In the genomic region with DNA sequence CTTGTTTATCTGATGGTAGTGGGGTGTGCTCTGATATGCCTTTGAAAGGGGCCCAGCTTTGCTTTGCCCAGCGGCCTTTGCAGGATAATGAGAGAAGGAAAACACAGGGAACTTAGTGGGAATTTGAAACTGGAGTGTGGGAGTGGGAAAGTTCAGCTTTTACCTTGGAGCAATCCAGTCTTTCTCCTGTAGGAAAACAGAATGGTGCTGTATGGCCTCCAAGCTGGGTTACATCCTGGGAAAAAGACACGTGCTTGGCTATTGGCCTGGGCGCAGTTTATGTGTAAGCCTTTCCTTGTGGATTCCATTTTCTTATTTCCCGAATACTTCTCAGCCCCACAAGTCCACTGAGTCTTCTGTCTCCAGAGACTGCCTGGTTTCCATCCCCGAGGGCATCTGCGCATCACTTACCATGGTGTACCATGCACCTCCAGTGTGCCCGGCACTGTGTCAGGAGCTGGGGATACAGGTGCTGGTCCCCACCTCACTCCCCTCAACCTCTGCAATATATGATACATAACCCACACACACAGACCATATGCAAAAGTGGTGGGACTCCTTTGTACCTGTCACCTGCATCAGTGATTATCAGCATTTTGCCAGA, we compare ENCODE assay signal across 2 cellular contexts.
TF ChIP-seq lines count a peak whose summit lies in the region.

No MANE protein-coding gene starts in this region.

TF ChIP-seq in GM23338, 12 proteins besides CTCF, POLR2A, EP300 and RAD21:
- TF ChIP-seq, protein P1, sequence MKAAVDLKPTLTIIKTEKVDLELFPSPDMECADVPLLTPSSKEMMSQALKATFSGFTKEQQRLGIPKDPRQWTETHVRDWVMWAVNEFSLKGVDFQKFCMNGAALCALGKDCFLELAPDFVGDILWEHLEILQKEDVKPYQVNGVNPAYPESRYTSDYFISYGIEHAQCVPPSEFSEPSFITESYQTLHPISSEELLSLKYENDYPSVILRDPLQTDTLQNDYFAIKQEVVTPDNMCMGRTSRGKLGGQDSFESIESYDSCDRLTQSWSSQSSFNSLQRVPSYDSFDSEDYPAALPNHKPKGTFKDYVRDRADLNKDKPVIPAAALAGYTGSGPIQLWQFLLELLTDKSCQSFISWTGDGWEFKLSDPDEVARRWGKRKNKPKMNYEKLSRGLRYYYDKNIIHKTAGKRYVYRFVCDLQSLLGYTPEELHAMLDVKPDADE (IDR thresholded peaks at IDR 0.05), result no peak
- TF ChIP-seq, protein P2, sequence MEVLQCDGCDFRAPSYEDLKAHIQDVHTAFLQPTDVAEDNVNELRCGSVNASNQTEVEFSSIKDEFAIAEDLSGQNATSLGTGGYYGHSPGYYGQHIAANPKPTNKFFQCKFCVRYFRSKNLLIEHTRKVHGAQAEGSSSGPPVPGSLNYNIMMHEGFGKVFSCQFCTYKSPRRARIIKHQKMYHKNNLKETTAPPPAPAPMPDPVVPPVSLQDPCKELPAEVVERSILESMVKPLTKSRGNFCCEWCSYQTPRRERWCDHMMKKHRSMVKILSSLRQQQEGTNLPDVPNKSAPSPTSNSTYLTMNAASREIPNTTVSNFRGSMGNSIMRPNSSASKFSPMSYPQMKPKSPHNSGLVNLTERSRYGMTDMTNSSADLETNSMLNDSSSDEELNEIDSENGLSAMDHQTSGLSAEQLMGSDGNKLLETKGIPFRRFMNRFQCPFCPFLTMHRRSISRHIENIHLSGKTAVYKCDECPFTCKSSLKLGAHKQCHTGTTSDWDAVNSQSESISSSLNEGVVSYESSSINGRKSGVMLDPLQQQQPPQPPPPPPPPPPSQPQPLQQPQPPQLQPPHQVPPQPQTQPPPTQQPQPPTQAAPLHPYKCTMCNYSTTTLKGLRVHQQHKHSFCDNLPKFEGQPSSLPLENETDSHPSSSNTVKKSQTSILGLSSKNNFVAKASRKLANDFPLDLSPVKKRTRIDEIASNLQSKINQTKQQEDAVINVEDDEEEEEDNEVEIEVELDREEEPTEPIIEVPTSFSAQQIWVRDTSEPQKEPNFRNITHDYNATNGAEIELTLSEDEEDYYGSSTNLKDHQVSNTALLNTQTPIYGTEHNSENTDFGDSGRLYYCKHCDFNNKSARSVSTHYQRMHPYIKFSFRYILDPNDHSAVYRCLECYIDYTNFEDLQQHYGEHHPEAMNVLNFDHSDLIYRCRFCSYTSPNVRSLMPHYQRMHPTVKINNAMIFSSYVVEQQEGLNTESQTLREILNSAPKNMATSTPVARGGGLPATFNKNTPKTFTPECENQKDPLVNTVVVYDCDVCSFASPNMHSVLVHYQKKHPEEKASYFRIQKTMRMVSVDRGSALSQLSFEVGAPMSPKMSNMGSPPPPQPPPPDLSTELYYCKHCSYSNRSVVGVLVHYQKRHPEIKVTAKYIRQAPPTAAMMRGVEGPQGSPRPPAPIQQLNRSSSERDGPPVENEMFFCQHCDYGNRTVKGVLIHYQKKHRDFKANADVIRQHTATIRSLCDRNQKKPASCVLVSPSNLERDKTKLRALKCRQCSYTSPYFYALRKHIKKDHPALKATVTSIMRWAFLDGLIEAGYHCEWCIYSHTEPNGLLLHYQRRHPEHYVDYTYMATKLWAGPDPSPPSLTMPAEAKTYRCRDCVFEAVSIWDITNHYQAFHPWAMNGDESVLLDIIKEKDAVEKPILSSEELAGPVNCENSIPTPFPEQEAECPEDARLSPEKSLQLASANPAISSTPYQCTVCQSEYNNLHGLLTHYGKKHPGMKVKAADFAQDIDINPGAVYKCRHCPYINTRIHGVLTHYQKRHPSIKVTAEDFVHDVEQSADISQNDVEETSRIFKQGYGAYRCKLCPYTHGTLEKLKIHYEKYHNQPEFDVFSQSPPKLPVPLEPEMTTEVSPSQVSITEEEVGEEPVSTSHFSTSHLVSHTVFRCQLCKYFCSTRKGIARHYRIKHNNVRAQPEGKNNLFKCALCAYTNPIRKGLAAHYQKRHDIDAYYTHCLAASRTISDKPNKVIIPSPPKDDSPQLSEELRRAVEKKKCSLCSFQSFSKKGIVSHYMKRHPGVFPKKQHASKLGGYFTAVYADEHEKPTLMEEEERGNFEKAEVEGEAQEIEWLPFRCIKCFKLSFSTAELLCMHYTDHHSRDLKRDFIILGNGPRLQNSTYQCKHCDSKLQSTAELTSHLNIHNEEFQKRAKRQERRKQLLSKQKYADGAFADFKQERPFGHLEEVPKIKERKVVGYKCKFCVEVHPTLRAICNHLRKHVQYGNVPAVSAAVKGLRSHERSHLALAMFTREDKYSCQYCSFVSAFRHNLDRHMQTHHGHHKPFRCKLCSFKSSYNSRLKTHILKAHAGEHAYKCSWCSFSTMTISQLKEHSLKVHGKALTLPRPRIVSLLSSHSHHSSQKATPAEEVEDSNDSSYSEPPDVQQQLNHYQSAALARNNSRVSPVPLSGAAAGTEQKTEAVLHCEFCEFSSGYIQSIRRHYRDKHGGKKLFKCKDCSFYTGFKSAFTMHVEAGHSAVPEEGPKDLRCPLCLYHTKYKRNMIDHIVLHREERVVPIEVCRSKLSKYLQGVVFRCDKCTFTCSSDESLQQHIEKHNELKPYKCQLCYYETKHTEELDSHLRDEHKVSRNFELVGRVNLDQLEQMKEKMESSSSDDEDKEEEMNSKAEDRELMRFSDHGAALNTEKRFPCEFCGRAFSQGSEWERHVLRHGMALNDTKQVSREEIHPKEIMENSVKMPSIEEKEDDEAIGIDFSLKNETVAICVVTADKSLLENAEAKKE (CRISPR knock-in tag; IDR thresholded peaks at IDR 0.05), result no peak
- TF ChIP-seq EZH2phosphoT487 (IDR thresholded peaks at IDR 0.05; ENCODE audit: unreplicated experiment), result no peak
- TF ChIP-seq NANOG (IDR thresholded peaks at IDR 0.05; ENCODE audit: borderline replicate concordance), result no peak

TF ChIP-seq in K562, 482 proteins besides CTCF, POLR2A, EP300 and RAD21:
- TF ChIP-seq CREBBP (IDR thresholded peaks at IDR 0.05; ENCODE audit: low read depth, low read length) (no peak), MYC (IDR thresholded peaks at IDR 0.05; ENCODE audit: low read depth, low read length) (no peak), MYC (CRISPR knock-in tag; IDR thresholded peaks at IDR 0.05; ENCODE audit: borderline replicate concordance, low read depth) (0 out of 2 replicates have a peak, but pooled peaks have one; percentile 18), TEAD4 (IDR thresholded peaks at IDR 0.05; ENCODE audit: low read length) (0 out of 2 replicates have a peak, but pooled peaks have one; percentile 5), TEAD4 (CRISPR knock-in tag; IDR thresholded peaks at IDR 0.05; ENCODE audit: borderline replicate concordance) (no peak), ETV5 (CRISPR knock-in tag; IDR thresholded peaks at IDR 0.05; ENCODE audit: low read depth) (0 out of 2 replicates have a peak, but pooled peaks have one; percentile 11)
- TF ChIP-seq, protein P3, sequence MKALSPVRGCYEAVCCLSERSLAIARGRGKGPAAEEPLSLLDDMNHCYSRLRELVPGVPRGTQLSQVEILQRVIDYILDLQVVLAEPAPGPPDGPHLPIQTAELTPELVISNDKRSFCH (CRISPR knock-in tag; IDR thresholded peaks at IDR 0.05), result no peak
- TF ChIP-seq, protein P3 (tag; IDR thresholded peaks at IDR 0.05), result 0 out of 2 replicates have a peak, but pooled peaks have one; percentile 26
- TF ChIP-seq, protein P4, sequence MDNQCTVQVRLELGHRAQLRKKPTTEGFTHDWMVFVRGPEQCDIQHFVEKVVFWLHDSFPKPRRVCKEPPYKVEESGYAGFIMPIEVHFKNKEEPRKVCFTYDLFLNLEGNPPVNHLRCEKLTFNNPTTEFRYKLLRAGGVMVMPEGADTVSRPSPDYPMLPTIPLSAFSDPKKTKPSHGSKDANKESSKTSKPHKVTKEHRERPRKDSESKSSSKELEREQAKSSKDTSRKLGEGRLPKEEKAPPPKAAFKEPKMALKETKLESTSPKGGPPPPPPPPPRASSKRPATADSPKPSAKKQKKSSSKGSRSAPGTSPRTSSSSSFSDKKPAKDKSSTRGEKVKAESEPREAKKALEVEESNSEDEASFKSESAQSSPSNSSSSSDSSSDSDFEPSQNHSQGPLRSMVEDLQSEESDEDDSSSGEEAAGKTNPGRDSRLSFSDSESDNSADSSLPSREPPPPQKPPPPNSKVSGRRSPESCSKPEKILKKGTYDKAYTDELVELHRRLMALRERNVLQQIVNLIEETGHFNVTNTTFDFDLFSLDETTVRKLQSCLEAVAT (IDR thresholded peaks at IDR 0.05), result no peak
